Comparison of ENCODE assay signal across 7 cellular contexts in genomic region chr5:8457187-8458037, GRCh38.
DNase-seq lines count a peak whose midpoint lies in the region; ATAC-seq and TF ChIP-seq lines count a peak whose summit lies in the region.

No MANE protein-coding gene starts in this region.

- no peaks in the 10 kb centered on the region for H3K9me2 ChIP-seq in PC-9 (ENCODE audit: insufficient read depth)

- ATAC-seq in GM18868 (IDR thresholded peaks at IDR 0.05; ENCODE audit: unreplicated experiment) (peak; percentile 95), HG03439 (IDR thresholded peaks at IDR 0.05; ENCODE audit: unreplicated experiment) (peak; percentile 93)

- CTCF ChIA-PET in PC-9 (lab: Charles Lee) = no interaction called here

- TF ChIP-seq CTCF in PC-9 (conservative IDR thresholded peaks at IDR 0.05) (no peak), foreskin fibroblast (IDR thresholded peaks at IDR 0.05; ENCODE audit: low read depth, low read length) (no peak)

- peaks cover 15% of the 10 kb centered on the region for H3K4me1 ChIP-seq in PC-9 (replicated peaks; ENCODE audit: insufficient read depth)

- DNase-seq in PC-9 (peak; percentile 99 to 100), activated gamma-delta T cell treated with Interleukin-2 at 50 U/mL for 16 hours (peak; percentile 70), foreskin fibroblast (peak; percentile 99), occipital lobe (lab: John Stamatoyannopoulos, UW) (peak; percentile 90)

- intact Hi-C loops in PC-9 (cut with micrococcal nuclease; ENCODE audit: unreplicated experiment) = loop anchor here (1.0 to 10.0 kb wide), 2 partner anchors 563 to 588 kb away; partner anchors contain the start of genes FASTKD3 and MTRR

- peak overlapping the region; percentile 92 for H3K4me2 ChIP-seq in PC-9

- peak overlapping the region; percentile 93 for H2AFZ ChIP-seq in PC-9

- H3K27ac ChIP-seq in PC-9 (peak overlapping the region; percentile 84), temporal lobe (ENCODE audit: low read depth, low read length) (peak overlapping the region; percentile 97)

- BruUV-seq in PC-9 (replicated peaks; lab: Mats Ljungman, UMichigan) = no TSS peak

- H3K9me3 ChIP-seq in PC-9 (ENCODE audit: insufficient read depth, low read depth) = no peaks in the 10 kb centered on the region; the same call in 1 of the 2 replicates

- H3K27me3 ChIP-seq in PC-9 (ENCODE audit: insufficient read depth, low read depth) = no peaks in the 10 kb centered on the region

- peak overlapping the region; percentile 86 for H3K4me3 ChIP-seq in PC-9
- peak overlapping the region; percentile 75 to 82 for H3K4me3 ChIP-seq in foreskin fibroblast (ENCODE audit: low read depth in 1 of 2, low read length in 2 of 2)

- peaks cover 26% of the 10 kb centered on the region for H3K79me2 ChIP-seq in PC-9 (ENCODE audit: low read depth)

- peaks cover 23% of the 10 kb centered on the region for H4K20me1 ChIP-seq in PC-9 (ENCODE audit: insufficient read depth)

- H3K36me3 ChIP-seq in PC-9 (ENCODE audit: low read depth) = peaks cover 27% of the 10 kb centered on the region

- POLR2A ChIA-PET in PC-9 (lab: Charles Lee; ENCODE audit: unreplicated experiment) = interaction anchor here (0.6 to 0.7 kb wide), 6 partner anchors 32 to 1793 kb away, joined by 3 to 11 read pairs (median 4); no protein-coding TSS in a partner anchor

- H3F3A ChIP-seq in PC-9 (ENCODE audit: insufficient read depth, low read depth) = peaks cover 9% of the 10 kb centered on the region

Comparison
In these comparisons a context has a peak if more than half of its experiments do, and no peak if none do; other contexts are left out.
1. Peak in every context shown above with its lines: DNase-seq, ATAC-seq, H3K4me3 ChIP-seq and H3K27ac ChIP-seq.